In genomic region chr21:34889287-34889536, GRCh38 we compare ENCODE assay signal across 8 cellular contexts.
A peak's percentile ranks its signal among the peaks of the same experiment; 100 is the strongest.
DNase-seq lines count a peak whose midpoint lies in the region; ATAC-seq and TF ChIP-seq lines count a peak whose summit lies in the region.

No MANE protein-coding gene starts in this region.

- peak overlapping the region; percentile 99 for H3K4me2 ChIP-seq in smooth muscle cell

- no peak for TF ChIP-seq POLR2A in GM18505 (IDR thresholded peaks at IDR 0.05; ENCODE audit: borderline replicate concordance, extremely low read depth, insufficient read depth, insufficient read length)

- DNase-seq in RWPE1 (ENCODE audit: low spot score), result peak; percentile 42
- DNase-seq in smooth muscle cell (lab: John Stamatoyannopoulos, UW; ENCODE audit: unreplicated experiment), result peak; percentile 71
- DNase-seq in GM20000 (ENCODE audit: low spot score), result no peak

- 0% methylated on average over 31 of the region's 31 CpGs for WGBS in adipose tissue, 3 donors
- WGBS in smooth muscle cell (ENCODE audit: low lambda C conversion rate), result under 1% methylated on average over 31 of the region's 31 CpGs

- POLR2A ChIA-PET in RWPE1 (lab: Yijun Ruan, JAX; ENCODE audit: low non-redundant PET), result interaction anchor here (0.6 to 1.4 kb wide), 3 partner anchors 196 to 516 kb away, joined by 3 to 5 read pairs (median 3); no protein-coding TSS in a partner anchor

- no peak overlapping the region for H2AFZ ChIP-seq in smooth muscle cell (ENCODE audit: low read depth)

- H3K4me1 ChIP-seq in smooth muscle cell (ENCODE audit: low read depth), result peaks cover 5% of the 10 kb centered on the region

- H3K9me3 ChIP-seq in smooth muscle cell (replicated peaks; ENCODE audit: low read depth), result no peaks in the 10 kb centered on the region

- no peaks in the 10 kb centered on the region for H3K27me3 ChIP-seq in smooth muscle cell (ENCODE audit: low read depth)

- peak overlapping the region; percentile 24 for H3K4me3 ChIP-seq in iPS-11a (ENCODE audit: low read depth, low read length)
- peak overlapping the region; percentile 92 for H3K4me3 ChIP-seq in smooth muscle cell

- peaks cover 12% of the 10 kb centered on the region for H3F3A ChIP-seq in smooth muscle cell (ENCODE audit: low read depth)

- ATAC-seq in GM18505 (IDR thresholded peaks at IDR 0.05; ENCODE audit: unreplicated experiment) (peak; percentile 13), HG03175 (IDR thresholded peaks at IDR 0.05; ENCODE audit: unreplicated experiment) (peak; percentile 14), GM19395 (IDR thresholded peaks at IDR 0.05; ENCODE audit: unreplicated experiment) (no peak)

- H3K27ac ChIP-seq in RWPE1 (peak overlapping the region; percentile 96), adipose tissue (ENCODE audit: low read depth, low read length) (peak overlapping the region; percentile 97), smooth muscle cell (ENCODE audit: low read depth) (peak overlapping the region; percentile 95)

- peaks cover 77% of the 10 kb centered on the region for H3K79me2 ChIP-seq in smooth muscle cell (ENCODE audit: low read depth)

- no peaks in the 10 kb centered on the region for H3K36me3 ChIP-seq in smooth muscle cell (ENCODE audit: low read depth)

- peak overlapping the region; percentile 97 for H3K9ac ChIP-seq in smooth muscle cell (ENCODE audit: low read depth)

- no peak for TF ChIP-seq CTCF in RWPE1 (conservative IDR thresholded peaks at IDR 0.05; ENCODE audit: low read depth)
- TF ChIP-seq CTCF in smooth muscle cell (IDR thresholded peaks at IDR 0.05; ENCODE audit: borderline replicate concordance, insufficient read depth, poor library complexity, severe bottlenecking), result no peak
- TF ChIP-seq CTCF in GM20000 (IDR thresholded peaks at IDR 0.05; ENCODE audit: extremely low read depth, missing control alignments), result no peak

- peaks cover 41% of the 10 kb centered on the region for H4K20me1 ChIP-seq in smooth muscle cell (ENCODE audit: low read depth)

- CTCF ChIA-PET in RWPE1 (lab: Yijun Ruan, JAX), result interaction anchor here (0.6 to 2.1 kb wide), 9 partner anchors 13 to 1139 kb away, joined by 3 to 22 read pairs (median 4); no protein-coding TSS in a partner anchor
